25 cellular contexts compared by ENCODE assay signal in genomic region chr19:16404396-16404795, GRCh38.
"Had no signal": no experiment of that assay in that cellular context is flagged by ENCODE, and none has a peak within 500 bp of the region (broad histone marks: within the 10 kb centered on the region; RNA-seq: fewer than 3 reads in every experiment).

No MANE protein-coding gene starts in this region.

- H3K4me1 ChIP-seq: adrenal gland, body of pancreas, colonic mucosa had no signal

- H3K27ac Mint-ChIP-seq: activated CD4-positive, alpha-beta memory T cell treated with anti-CD3 and anti-CD28 coated beads for 36 hours; activated naive CD4-positive, alpha-beta T cell treated with anti-CD3 and anti-CD28 coated beads for 36 hours; activated naive CD8-positive, alpha-beta T cell treated with anti-CD3 and anti-CD28 coated beads for 36 hours; activated T-helper 1 cell treated with anti-CD3 and anti-CD28 coated beads, Interleukin-12 subunit alpha, Interleukin-12 subunit beta, Interleukin-2, Interleukin-4 antibody, amounts not matched to agents 30 ng/mL and 10 ng/mL and 1 ng/mL, durations not matched to agents 14 hours and 24 hours and 36 hours; natural killer cell treated with Interleukin-12 subunit alpha and Interleukin-12 subunit beta and Interleukin-15 and Interleukin-18, amount 100 ng/mL, for 72 hours; T-helper 1 cell treated with Interleukin-12 subunit alpha and Interleukin-12 subunit beta and Interleukin-4 antibody, amounts not matched to agents 30 μg/mL and 1 μg/mL, for 36 hours; type B pancreatic cell had no signal

- H3K9me3 ChIP-seq: adrenal gland, body of pancreas, colonic mucosa, mucosa of descending colon, thoracic aorta had no signal

- H3K36me3 Mint-ChIP-seq: natural killer cell treated with Interleukin-12 subunit alpha and Interleukin-12 subunit beta and Interleukin-15 and Interleukin-18, amount 100 ng/mL, for 72 hours had no signal

- H3K27me3 ChIP-seq: adrenal gland, body of pancreas, colonic mucosa had no signal

- H3K4me3 Mint-ChIP-seq: activated CD4-positive, alpha-beta memory T cell treated with anti-CD3 and anti-CD28 coated beads for 36 hours; activated naive CD4-positive, alpha-beta T cell treated with anti-CD3 and anti-CD28 coated beads for 36 hours; activated naive CD8-positive, alpha-beta T cell treated with anti-CD3 and anti-CD28 coated beads for 36 hours; activated T-helper 1 cell treated with anti-CD3 and anti-CD28 coated beads, Interleukin-12 subunit alpha, Interleukin-12 subunit beta, Interleukin-2, Interleukin-4 antibody, amounts not matched to agents 30 ng/mL and 10 ng/mL and 1 ng/mL, durations not matched to agents 14 hours and 24 hours and 36 hours; natural killer cell treated with Interleukin-12 subunit alpha and Interleukin-12 subunit beta and Interleukin-15 and Interleukin-18, amount 100 ng/mL, for 72 hours; T-helper 1 cell treated with Interleukin-12 subunit alpha and Interleukin-12 subunit beta and Interleukin-4 antibody, amounts not matched to agents 30 μg/mL and 1 μg/mL, for 36 hours; type B pancreatic cell had no signal

- H3K27ac ChIP-seq: body of pancreas, colonic mucosa, epithelial cell of prostate, thoracic aorta, WERI-Rb-1 had no signal

- ATAC-seq: activated CD4-positive, CD25-positive, alpha-beta regulatory T cell treated with anti-CD3 and anti-CD28 coated beads, Interleukin-2, amount 50 U/mL, for 24 hours; body of pancreas; mucosa of descending colon; natural killer cell treated with Interleukin-12 subunit alpha and Interleukin-12 subunit beta and Interleukin-15 and Interleukin-18, amount 100 ng/mL, for 72 hours had no signal

- H3K27me3 Mint-ChIP-seq: activated CD4-positive, alpha-beta memory T cell treated with anti-CD3 and anti-CD28 coated beads for 36 hours; activated naive CD8-positive, alpha-beta T cell treated with anti-CD3 and anti-CD28 coated beads for 36 hours; natural killer cell treated with Interleukin-12 subunit alpha and Interleukin-12 subunit beta and Interleukin-15 and Interleukin-18, amount 100 ng/mL, for 72 hours; type B pancreatic cell had no signal

- H3K4me3 ChIP-seq: adrenal gland, body of pancreas, colonic mucosa, mucosa of descending colon, thoracic aorta had no signal

- H3K9me3 Mint-ChIP-seq: activated CD4-positive, alpha-beta memory T cell treated with anti-CD3 and anti-CD28 coated beads for 36 hours; activated naive CD4-positive, alpha-beta T cell treated with anti-CD3 and anti-CD28 coated beads for 36 hours; activated naive CD8-positive, alpha-beta T cell treated with anti-CD3 and anti-CD28 coated beads for 36 hours; activated T-helper 1 cell treated with anti-CD3 and anti-CD28 coated beads, Interleukin-12 subunit alpha, Interleukin-12 subunit beta, Interleukin-2, Interleukin-4 antibody, amounts not matched to agents 30 ng/mL and 10 ng/mL and 1 ng/mL, durations not matched to agents 14 hours and 24 hours and 36 hours; natural killer cell treated with Interleukin-12 subunit alpha and Interleukin-12 subunit beta and Interleukin-15 and Interleukin-18, amount 100 ng/mL, for 72 hours; T-helper 1 cell treated with Interleukin-12 subunit alpha and Interleukin-12 subunit beta and Interleukin-4 antibody, amounts not matched to agents 30 μg/mL and 1 μg/mL, for 36 hours; type B pancreatic cell had no signal

- DNase-seq: activated CD4-positive, alpha-beta memory T cell treated with anti-CD3 and anti-CD28 coated beads for 36 hours; activated CD4-positive, alpha-beta T cell treated with anti-CD3 and anti-CD28 coated beads for 48 hours; activated CD8-positive, alpha-beta memory T cell treated with anti-CD3 and anti-CD28 coated beads, Interleukin-2, amount 50 U/mL, for 4 hours; activated effector memory CD4-positive, alpha-beta T cell treated with anti-CD3 and anti-CD28 coated beads, Interleukin-2, amount 50 U/mL, for 16 hours; activated naive CD4-positive, alpha-beta T cell treated with anti-CD3 and anti-CD28 coated beads for 36 hours; activated naive CD8-positive, alpha-beta T cell treated with anti-CD3 and anti-CD28 coated beads for 36 hours; activated T-cell treated with anti-CD3 and anti-CD28 coated beads, Interleukin-2, amount 50 U/mL, for 1 hour; adrenal gland; aorta; body of pancreas; colonic mucosa; effector CD8-positive, alpha-beta T cell; head of caudate nucleus; hypothalamus; mucosa of descending colon; stimulated activated naive CD4-positive, alpha-beta T cell treated with Interleukin-2 at 50 U/mL for 16 hours; T1000; WERI-Rb-1 had no signal

- H3K36me3 ChIP-seq: colonic mucosa had no signal
